ENCODE assay signal across 14 cellular contexts in genomic region chr18:68972176-68972575, GRCh38.
"Had no signal": no experiment of that assay in that cellular context is flagged by ENCODE, and none has a peak within 500 bp of the region (broad histone marks: within the 10 kb centered on the region; RNA-seq: fewer than 3 reads in every experiment).

No MANE protein-coding gene starts in this region.

- ATAC-seq: left lung had no signal

- H3K9me3 ChIP-seq: left lung, ovary, testis had no signal

- DNase-seq: activated CD4-positive, alpha-beta T cell treated with anti-CD3 and anti-CD28 coated beads, Interleukin-2, amount 50 U/mL, for 4 hours; activated effector memory CD4-positive, alpha-beta T cell treated with Interleukin-2 at 50 U/mL for 16 hours; activated T-cell treated with anti-CD3 and anti-CD28 coated beads, Interleukin-2, amount 50 U/mL, for 1 hour; amygdala; dermis blood vessel endothelial cell; erythroblast; hypothalamus; immature natural killer cell; left lung; nephron progenitor cell; ovary; stimulated activated CD4-positive, alpha-beta T cell treated with anti-CD3 and anti-CD28 coated beads, Interleukin-4, amount 100 ng/mL, for 1 hour; stimulated activated CD8-positive, alpha-beta memory T cell treated with anti-CD3 and anti-CD28 coated beads, Interleukin-4, amount 100 ng/mL, for 48 hours; testis had no signal

- H3K4me1 ChIP-seq: left lung, testis had no signal

- H3K27ac ChIP-seq: left lung, ovary, testis had no signal

- H3K36me3 ChIP-seq: left lung, ovary had no signal

- H3K27me3 ChIP-seq: left lung, ovary, testis had no signal

- H3K4me3 ChIP-seq: left lung, ovary, testis had no signal
